In genomic region chr15:72608084-72608483, GRCh38 we compare ENCODE assay signal across 2 cellular contexts. TPM values are rescaled to one million over a fixed set of nuclear protein-coding genes. Genes with fewer than 3 reads are reported as not detected.
"Had no signal": no experiment of that assay in that cellular context is flagged by ENCODE, and none has a peak within 500 bp of the region (broad histone marks: within the 10 kb centered on the region; RNA-seq: fewer than 3 reads in every experiment).

No MANE protein-coding gene starts in this region.

RNA-seq across cellular contexts. Expression of gene GOLGA6B, which starts 46.4 kb away (rescaled TPM):
- total RNA-seq: G401, GM12878 had no signal
- polyA plus RNA-seq: GM12878 had no signal
